11 cellular contexts compared by ENCODE assay signal in genomic region chr6:157428418-157429202, GRCh38. TPM values are rescaled to one million over a fixed set of nuclear protein-coding genes. Genes with fewer than 3 reads are reported as not detected.
DNase-seq lines count a peak whose midpoint lies in the region; ATAC-seq and TF ChIP-seq lines count a peak whose summit lies in the region.
"Had no signal": no experiment of that assay in that cellular context is flagged by ENCODE, and none has a peak within 500 bp of the region (broad histone marks: within the 10 kb centered on the region; RNA-seq: fewer than 3 reads in every experiment).

No MANE protein-coding gene starts in this region.

- H3K27ac ChIP-seq in gastroesophageal sphincter = no peak overlapping the region
- H3K27ac ChIP-seq: ascending aorta had no signal

- H3K4me1 ChIP-seq in gastroesophageal sphincter = no peaks in the 10 kb centered on the region
- H3K4me1 ChIP-seq: ascending aorta had no signal

- no peaks in the 10 kb centered on the region for H3K9me3 ChIP-seq in gastroesophageal sphincter
- H3K9me3 ChIP-seq: ascending aorta had no signal

- no peaks in the 10 kb centered on the region for H3K9me3 Mint-ChIP-seq in activated T-cell treated with anti-CD3 and anti-CD28 coated beads, Interleukin-2, amount 50 U/mL, for 4 hours
- H3K9me3 Mint-ChIP-seq in glutamatergic neuron (ENCODE audit: unreplicated experiment) = peaks cover 10% of the 10 kb centered on the region

- no peak overlapping the region for H3K4me3 Mint-ChIP-seq in activated T-cell treated with anti-CD3 and anti-CD28 coated beads, Interleukin-2, amount 50 U/mL, for 4 hours
- H3K4me3 Mint-ChIP-seq in glutamatergic neuron (ENCODE audit: unreplicated experiment) = no peak overlapping the region

- TF ChIP-seq POLR2A in gastroesophageal sphincter (IDR thresholded peaks at IDR 0.05) = no peak

- TF ChIP-seq CTCF in glutamatergic neuron (IDR thresholded peaks at IDR 0.05; ENCODE audit: partially characterized antibody, unreplicated experiment) (no peak), gastroesophageal sphincter (IDR thresholded peaks at IDR 0.05) (no peak)

- no peak overlapping the region for H3K4me3 ChIP-seq in gastroesophageal sphincter
- H3K4me3 ChIP-seq: ascending aorta had no signal

- H3K27me3 Mint-ChIP-seq in activated T-cell treated with anti-CD3 and anti-CD28 coated beads, Interleukin-2, amount 50 U/mL, for 4 hours (ENCODE audit: low read depth) = peaks cover 12% of the 10 kb centered on the region
- H3K27me3 Mint-ChIP-seq in glutamatergic neuron (ENCODE audit: unreplicated experiment) = peaks cover 9% of the 10 kb centered on the region

- H3K36me3 ChIP-seq in gastroesophageal sphincter = no peaks in the 10 kb centered on the region
- H3K36me3 ChIP-seq: ascending aorta had no signal

- H3K27ac Mint-ChIP-seq in glutamatergic neuron (ENCODE audit: unreplicated experiment) = no peak overlapping the region

- ATAC-seq in activated T-cell treated with anti-CD3 and anti-CD28 coated beads, Interleukin-2, amount 50 U/mL, for 4 hours = peak; percentile 88 to 89
- no peak for ATAC-seq in GM21723 (IDR thresholded peaks at IDR 0.05; ENCODE audit: unreplicated experiment)
- ATAC-seq in gastroesophageal sphincter = no peak

- no peaks in the 10 kb centered on the region for H3K27me3 ChIP-seq in gastroesophageal sphincter
- H3K27me3 ChIP-seq: ascending aorta had no signal

- DNase-seq in NCI-H226 (peak; percentile 54), iPS-NIHi7 (ENCODE audit: extremely low spot score) (peak; percentile 33), glutamatergic neuron (no peak), superior temporal gyrus (ENCODE audit: extremely low spot score) (no peak)
- peak; percentile 38 for DNase-seq in activated T-cell treated with anti-CD3 and anti-CD28 coated beads, Interleukin-2, amount 50 U/mL, for 4 hours
- DNase-seq in stimulated activated CD4-positive, alpha-beta T cell treated with anti-CD3 and anti-CD28 coated beads, TNF-alpha, amount 100 ng/mL, for 48 hours (ENCODE audit: low read depth in 3 of 3) = peak; percentile 59 to 78 (median 75)
- DNase-seq: KG1, SHP77 had no signal

- peaks cover 32% of the 10 kb centered on the region for H3K4me1 Mint-ChIP-seq in activated T-cell treated with anti-CD3 and anti-CD28 coated beads, Interleukin-2, amount 50 U/mL, for 4 hours (ENCODE audit: low read depth)
- H3K4me1 Mint-ChIP-seq in glutamatergic neuron (ENCODE audit: low read depth, unreplicated experiment) = peaks cover 30% of the 10 kb centered on the region

- H3K36me3 Mint-ChIP-seq in activated T-cell treated with anti-CD3 and anti-CD28 coated beads, Interleukin-2, amount 50 U/mL, for 4 hours (ENCODE audit: insufficient read depth) = no peaks in the 10 kb centered on the region
- no peaks in the 10 kb centered on the region for H3K36me3 Mint-ChIP-seq in glutamatergic neuron (ENCODE audit: unreplicated experiment)

- no peak for TF ChIP-seq EP300 in gastroesophageal sphincter (IDR thresholded peaks at IDR 0.05)

- WGBS in gastroesophageal sphincter (ENCODE audit: low coverage in 1 of 2), 2 donors = 83 to 89% methylated on average over 8 to 18 of the region's 21 CpGs

RNA-seq across cellular contexts. Expression of gene ZDHHC14, which starts 47.6 kb away (rescaled TPM):
- total RNA-seq in activated T-cell treated with anti-CD3 and anti-CD28 coated beads, Interleukin-2, amount 50 U/mL, for 4 hours = 1 to 10 TPM; 5.6 to 6.0 (median 5.7) TPM
- total RNA-seq in glutamatergic neuron (ENCODE audit: unreplicated experiment) (5.1 TPM), gastroesophageal sphincter (10 to 100 TPM in 1 of 4 donors, 1 to 10 TPM in 3; 7.3 to 14.4 (median 8.1) TPM)

Comparison
In these comparisons a context has a peak if more than half of its experiments do, and no peak if none do; other contexts are left out.
1. DNase-seq: peak in NCI-H226 (single experiment), activated T-cell treated with anti-CD3 and anti-CD28 coated beads, Interleukin-2, amount 50 U/mL, for 4 hours (single experiment), iPS-NIHi7 (single experiment) and stimulated activated CD4-positive, alpha-beta T cell treated with anti-CD3 and anti-CD28 coated beads, TNF-alpha, amount 100 ng/mL, for 48 hours (3 of 3); none in glutamatergic neuron (single experiment) and superior temporal gyrus (single experiment).
2. ATAC-seq: peak in activated T-cell treated with anti-CD3 and anti-CD28 coated beads, Interleukin-2, amount 50 U/mL, for 4 hours (2 of 2); none in GM21723 (single experiment) and gastroesophageal sphincter (single experiment).